In genomic region chr1:159870704-159871103, GRCh38 we compare ENCODE assay signal across 39 cellular contexts. TPM values are rescaled to one million over a fixed set of nuclear protein-coding genes. Genes with fewer than 3 reads are reported as not detected.
"Had no signal": no experiment of that assay in that cellular context is flagged by ENCODE, and none has a peak within 500 bp of the region (broad histone marks: within the 10 kb centered on the region; RNA-seq: fewer than 3 reads in every experiment).

No MANE protein-coding gene starts in this region.

- H3K36me3 Mint-ChIP-seq: activated CD4-positive, alpha-beta memory T cell treated with anti-CD3 and anti-CD28 coated beads for 36 hours; activated naive CD4-positive, alpha-beta T cell treated with anti-CD3 and anti-CD28 coated beads, Interleukin-2, amount 10 ng/mL, durations not matched to agents 7 days and 5 days; activated naive CD8-positive, alpha-beta T cell; activated naive CD8-positive, alpha-beta T cell treated with anti-CD3 and anti-CD28 coated beads, Interleukin-2, amount 10 ng/mL, durations not matched to agents 7 days and 5 days had no signal

- H3K36me3 ChIP-seq: ascending aorta, brain microvascular endothelial cell, breast epithelium had no signal

- DNase-seq: activated B cell treated with CpG ODN at 0.5 μM for 24 hours; activated CD4-positive, alpha-beta memory T cell treated with anti-CD3 and anti-CD28 coated beads for 36 hours; activated CD4-positive, alpha-beta T cell treated with anti-CD3 and anti-CD28 coated beads for 4 hours; activated CD4-positive, alpha-beta T cell treated with anti-CD3 and anti-CD28 coated beads, Interleukin-2, amount 10 ng/mL, durations not matched to agents 24 days and 14 days; activated CD4-positive, alpha-beta T cell treated with anti-CD3 and anti-CD28 coated beads, Interleukin-2, amount 50 U/mL, for 1 hour; activated CD4-positive, alpha-beta T cell treated with anti-CD3 and anti-CD28 coated beads, Interleukin-2, amount 50 U/mL, for 4 hours; activated CD4-positive, CD25-positive, alpha-beta regulatory T cell treated with anti-CD3 and anti-CD28 coated beads, Interleukin-2, amount 50 U/mL, for 72 hours; activated CD8-positive, alpha-beta memory T cell treated with anti-CD3 and anti-CD28 coated beads, Interleukin-2, amount 50 U/mL, for 4 hours; activated CD8-positive, alpha-beta T cell treated with anti-CD3 and anti-CD28 coated beads for 36 hours; activated effector memory CD4-positive, alpha-beta T cell treated with Interleukin-2 at 50 U/mL for 16 hours; activated gamma-delta T cell; activated naive CD4-positive, alpha-beta T cell treated with anti-CD3 and anti-CD28 coated beads, Interleukin-2, amount 10 ng/mL, durations not matched to agents 7 days and 5 days; activated naive CD4-positive, alpha-beta T cell treated with Interleukin-2 at 50 U/mL for 16 hours; activated naive CD8-positive, alpha-beta T cell treated with anti-CD3 and anti-CD28 coated beads, Interleukin-2, amount 10 ng/mL, durations not matched to agents 7 days and 5 days; activated naive CD8-positive, alpha-beta T cell treated with anti-CD3 and anti-CD28 coated beads, Interleukin-2, amount 50 U/mL, for 24 hours; activated T-cell treated with anti-CD3 and anti-CD28 coated beads for 4 hours; activated T-cell treated with anti-CD3 and anti-CD28 coated beads, Interleukin-2, amount 50 U/mL, for 1 hour; activated T-cell treated with anti-CD3 and anti-CD28 coated beads, Interleukin-2, amount 50 U/mL, for 4 hours; activated T-cell treated with anti-CD3 and anti-CD28 coated beads, Interleukin-2, amount 50 U/mL, for 72 hours; amygdala; anterior cingulate cortex; body of pancreas; brain microvascular endothelial cell; central memory CD4-positive, alpha-beta T cell; T-helper 1 cell; T-helper 2 cell; T-helper 9 cell had no signal

- H3K9me3 Mint-ChIP-seq: activated B cell treated with CpG ODN at 0.5 μM for 24 hours; activated CD4-positive, alpha-beta memory T cell treated with anti-CD3 and anti-CD28 coated beads for 36 hours; activated CD4-positive, alpha-beta T cell treated with anti-CD3 and anti-CD28 coated beads, Interleukin-2, amount 10 ng/mL, durations not matched to agents 24 days and 14 days; activated CD8-positive, alpha-beta T cell treated with anti-CD3 and anti-CD28 coated beads for 36 hours; activated naive CD4-positive, alpha-beta T cell treated with anti-CD3 and anti-CD28 coated beads, Interleukin-2, amount 10 ng/mL, durations not matched to agents 7 days and 5 days; activated naive CD4-positive, alpha-beta T cell treated with anti-CD3 and anti-CD28 coated beads, Interleukin-2, amount 50 U/mL, for 24 hours; activated naive CD8-positive, alpha-beta T cell treated with anti-CD3 and anti-CD28 coated beads, Interleukin-2, amount 10 ng/mL, durations not matched to agents 7 days and 5 days; activated naive CD8-positive, alpha-beta T cell treated with anti-CD3 and anti-CD28 coated beads, Interleukin-2, amount 50 U/mL, for 24 hours; activated T-cell treated with anti-CD3 and anti-CD28 coated beads, Interleukin-2, amount 50 U/mL, for 4 hours; activated T-cell treated with anti-CD3 and anti-CD28 coated beads, Interleukin-2, amount 50 U/mL, for 72 hours; activated T-helper 1 cell treated with anti-CD3 and anti-CD28 coated beads, Interleukin-12 subunit alpha, Interleukin-12 subunit beta, Interleukin-2, Interleukin-4 antibody, amounts not matched to agents 30 ng/mL and 10 ng/mL and 1 ng/mL, durations not matched to agents 14 hours and 24 hours and 36 hours; activated T-helper 2 cell treated with anti-CD3 and anti-CD28 coated beads, Interferon-gamma antibody, Interleukin-2, Interleukin-4, amounts not matched to agents 10 μg/mL and 5 μg/mL and 100 μg/mL, durations not matched to agents 14 hours and 24 hours and 36 hours; T-helper 1 cell treated with Interleukin-12 subunit alpha and Interleukin-12 subunit beta and Interleukin-4 antibody, amounts not matched to agents 30 μg/mL and 1 μg/mL, for 36 hours; T-helper 2 cell treated with Interferon-gamma antibody and Interleukin-4, amounts not matched to agents 5 μg/mL and 100 μg/mL, for 36 hours had no signal

- H3K27me3 Mint-ChIP-seq: activated CD4-positive, alpha-beta memory T cell treated with anti-CD3 and anti-CD28 coated beads for 36 hours had no signal

- H3K4me1 ChIP-seq: ascending aorta had no signal

- H3K4me3 Mint-ChIP-seq: activated B cell treated with CpG ODN at 0.5 μM for 24 hours; activated CD4-positive, alpha-beta memory T cell treated with anti-CD3 and anti-CD28 coated beads for 36 hours; activated CD4-positive, alpha-beta T cell treated with anti-CD3 and anti-CD28 coated beads, Interleukin-2, amount 10 ng/mL, durations not matched to agents 24 days and 14 days; activated CD8-positive, alpha-beta T cell treated with anti-CD3 and anti-CD28 coated beads for 36 hours; activated naive CD4-positive, alpha-beta T cell treated with anti-CD3 and anti-CD28 coated beads, Interleukin-2, amount 10 ng/mL, durations not matched to agents 7 days and 5 days; activated naive CD4-positive, alpha-beta T cell treated with anti-CD3 and anti-CD28 coated beads, Interleukin-2, amount 50 U/mL, for 24 hours; activated naive CD8-positive, alpha-beta T cell; activated naive CD8-positive, alpha-beta T cell treated with anti-CD3 and anti-CD28 coated beads, Interleukin-2, amount 10 ng/mL, durations not matched to agents 7 days and 5 days; activated naive CD8-positive, alpha-beta T cell treated with anti-CD3 and anti-CD28 coated beads, Interleukin-2, amount 50 U/mL, for 24 hours; activated T-cell treated with anti-CD3 and anti-CD28 coated beads, Interleukin-2, amount 50 U/mL, for 4 hours; activated T-cell treated with anti-CD3 and anti-CD28 coated beads, Interleukin-2, amount 50 U/mL, for 72 hours; activated T-helper 1 cell treated with anti-CD3 and anti-CD28 coated beads, Interleukin-12 subunit alpha, Interleukin-12 subunit beta, Interleukin-2, Interleukin-4 antibody, amounts not matched to agents 30 ng/mL and 10 ng/mL and 1 ng/mL, durations not matched to agents 14 hours and 24 hours and 36 hours; T-helper 1 cell treated with Interleukin-12 subunit alpha and Interleukin-12 subunit beta and Interleukin-4 antibody, amounts not matched to agents 30 μg/mL and 1 μg/mL, for 36 hours; T-helper 2 cell treated with Interferon-gamma antibody and Interleukin-4, amounts not matched to agents 5 μg/mL and 100 μg/mL, for 36 hours had no signal

- H3K9me3 ChIP-seq: ascending aorta, body of pancreas, breast epithelium had no signal

- ATAC-seq: activated CD8-positive, alpha-beta T cell treated with anti-CD3 and anti-CD28 coated beads for 36 hours; activated naive CD8-positive, alpha-beta T cell treated with anti-CD3 and anti-CD28 coated beads, Interleukin-2, amount 50 U/mL, for 24 hours; activated T-cell treated with anti-CD3 and anti-CD28 coated beads, Interleukin-2, amount 50 U/mL, for 4 hours; activated T-cell treated with anti-CD3 and anti-CD28 coated beads, Interleukin-2, amount 50 U/mL, for 72 hours; body of pancreas had no signal

- H3K27ac ChIP-seq: ascending aorta, body of pancreas, brain microvascular endothelial cell, breast epithelium, VCaP had no signal

- H3K4me1 Mint-ChIP-seq: activated B cell treated with CpG ODN at 0.5 μM for 24 hours had no signal

- H3K27me3 ChIP-seq: ascending aorta, body of pancreas, brain microvascular endothelial cell, breast epithelium had no signal

- H3K4me3 ChIP-seq: ascending aorta, body of pancreas, breast epithelium had no signal

- H3K27ac Mint-ChIP-seq: activated B cell treated with CpG ODN at 0.5 μM for 24 hours; activated CD4-positive, alpha-beta memory T cell treated with anti-CD3 and anti-CD28 coated beads for 36 hours; activated CD4-positive, alpha-beta T cell treated with anti-CD3 and anti-CD28 coated beads, Interleukin-2, amount 10 ng/mL, durations not matched to agents 24 days and 14 days; activated CD8-positive, alpha-beta T cell treated with anti-CD3 and anti-CD28 coated beads for 36 hours; activated naive CD4-positive, alpha-beta T cell treated with anti-CD3 and anti-CD28 coated beads, Interleukin-2, amount 10 ng/mL, durations not matched to agents 7 days and 5 days; activated naive CD4-positive, alpha-beta T cell treated with anti-CD3 and anti-CD28 coated beads, Interleukin-2, amount 50 U/mL, for 24 hours; activated naive CD8-positive, alpha-beta T cell; activated naive CD8-positive, alpha-beta T cell treated with anti-CD3 and anti-CD28 coated beads, Interleukin-2, amount 10 ng/mL, durations not matched to agents 7 days and 5 days; activated naive CD8-positive, alpha-beta T cell treated with anti-CD3 and anti-CD28 coated beads, Interleukin-2, amount 50 U/mL, for 24 hours; activated T-cell treated with anti-CD3 and anti-CD28 coated beads, Interleukin-2, amount 50 U/mL, for 72 hours; activated T-helper 1 cell treated with anti-CD3 and anti-CD28 coated beads, Interleukin-12 subunit alpha, Interleukin-12 subunit beta, Interleukin-2, Interleukin-4 antibody, amounts not matched to agents 30 ng/mL and 10 ng/mL and 1 ng/mL, durations not matched to agents 14 hours and 24 hours and 36 hours; activated T-helper 2 cell treated with anti-CD3 and anti-CD28 coated beads, Interferon-gamma antibody, Interleukin-2, Interleukin-4, amounts not matched to agents 10 μg/mL and 5 μg/mL and 100 μg/mL, durations not matched to agents 14 hours and 24 hours and 36 hours; T-helper 1 cell treated with Interleukin-12 subunit alpha and Interleukin-12 subunit beta and Interleukin-4 antibody, amounts not matched to agents 30 μg/mL and 1 μg/mL, for 36 hours; T-helper 2 cell treated with Interferon-gamma antibody and Interleukin-4, amounts not matched to agents 5 μg/mL and 100 μg/mL, for 36 hours had no signal

RNA-seq across cellular contexts. Expression of gene VSIG8, which starts 8.2 kb away (rescaled TPM):
- total RNA-seq: activated B cell treated with CpG ODN at 0.5 μM for 24 hours; activated CD4-positive, alpha-beta memory T cell treated with anti-CD3 and anti-CD28 coated beads for 36 hours; activated CD4-positive, alpha-beta T cell treated with anti-CD3 and anti-CD28 coated beads, Interleukin-2, amount 10 ng/mL, durations not matched to agents 24 days and 14 days; activated CD8-positive, alpha-beta memory T cell treated with anti-CD3 and anti-CD28 coated beads for 36 hours; activated CD8-positive, alpha-beta T cell treated with anti-CD3 and anti-CD28 coated beads for 36 hours; activated naive CD8-positive, alpha-beta T cell treated with anti-CD3 and anti-CD28 coated beads, Interleukin-2, amount 10 ng/mL, durations not matched to agents 7 days and 5 days; activated T-cell treated with anti-CD3 and anti-CD28 coated beads, Interleukin-2, amount 50 U/mL, for 4 hours; activated T-cell treated with anti-CD3 and anti-CD28 coated beads, Interleukin-2, amount 50 U/mL, for 72 hours; activated T-helper 1 cell treated with anti-CD3 and anti-CD28 coated beads, Interleukin-12 subunit alpha, Interleukin-12 subunit beta, Interleukin-2, Interleukin-4 antibody, amounts not matched to agents 30 ng/mL and 10 ng/mL and 1 ng/mL, durations not matched to agents 14 hours and 24 hours and 36 hours; activated T-helper 2 cell treated with anti-CD3 and anti-CD28 coated beads, Interferon-gamma antibody, Interleukin-2, Interleukin-4, amounts not matched to agents 10 μg/mL and 5 μg/mL and 100 μg/mL, durations not matched to agents 14 hours and 24 hours and 36 hours; ascending aorta; body of pancreas; cardiac septum had no signal

RNA-seq across cellular contexts. Expression of gene CFAP45, which starts 29.3 kb away (rescaled TPM):
- total RNA-seq: ascending aorta, body of pancreas had no signal

RNA-seq across cellular contexts. Expression of gene SLAMF8, which starts 44.0 kb away (rescaled TPM):
- total RNA-seq: cerebellum had no signal
